Comparison of ENCODE assay signal across 1 cellular context in the genomic region with DNA sequence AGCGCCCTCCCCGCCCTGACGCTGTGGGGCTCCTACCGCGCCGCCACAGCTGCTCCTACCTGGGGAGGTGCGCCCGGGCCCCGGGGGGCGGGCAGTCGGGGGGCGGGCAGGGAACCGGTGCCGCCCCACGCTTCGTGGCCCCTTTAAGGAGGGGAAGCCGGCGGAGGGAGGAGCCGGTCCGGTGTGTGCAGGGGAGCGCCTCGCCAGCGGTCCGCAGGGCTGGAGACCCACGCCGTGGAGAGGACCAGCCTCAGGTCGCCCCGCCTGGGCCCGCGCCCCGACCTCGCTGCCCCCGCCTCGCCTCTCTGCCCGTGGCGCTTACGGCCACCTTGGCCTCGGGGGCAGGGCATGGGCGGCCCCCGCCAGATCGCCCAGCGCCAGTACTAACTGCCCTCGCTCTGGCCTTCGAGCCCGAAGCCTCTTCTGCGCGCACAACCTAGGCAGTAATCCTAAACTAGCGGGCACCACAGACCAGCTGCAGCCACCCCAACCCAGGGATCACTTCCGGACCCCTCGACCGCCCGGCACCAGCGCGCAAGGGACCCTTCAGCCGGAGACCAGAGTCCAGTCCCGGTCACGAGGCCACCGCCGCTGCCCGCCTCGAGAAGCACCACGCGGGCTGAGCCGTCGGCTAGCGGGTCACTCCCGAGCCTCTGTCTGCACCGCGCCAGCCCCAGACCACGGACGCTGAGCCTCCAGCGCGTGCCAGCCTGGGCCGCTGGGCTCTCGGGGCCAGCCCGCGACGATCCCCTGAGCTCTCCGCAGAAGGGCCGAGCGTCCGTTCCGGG.
TF ChIP-seq lines count a peak whose summit lies in the region.

A gene (plus strand): TSS at position 171 of the 788 bp plus-strand sequence. CDS start 689 bp downstream, outside the sequence.

TF ChIP-seq in IMR-90, 13 proteins besides CTCF, POLR2A, EP300 and RAD21 (continued from another document):
- TF ChIP-seq CHD1 (IDR thresholded peaks at IDR 0.05; ENCODE audit: low read depth, low read length): no peak
- TF ChIP-seq, protein P1, sequence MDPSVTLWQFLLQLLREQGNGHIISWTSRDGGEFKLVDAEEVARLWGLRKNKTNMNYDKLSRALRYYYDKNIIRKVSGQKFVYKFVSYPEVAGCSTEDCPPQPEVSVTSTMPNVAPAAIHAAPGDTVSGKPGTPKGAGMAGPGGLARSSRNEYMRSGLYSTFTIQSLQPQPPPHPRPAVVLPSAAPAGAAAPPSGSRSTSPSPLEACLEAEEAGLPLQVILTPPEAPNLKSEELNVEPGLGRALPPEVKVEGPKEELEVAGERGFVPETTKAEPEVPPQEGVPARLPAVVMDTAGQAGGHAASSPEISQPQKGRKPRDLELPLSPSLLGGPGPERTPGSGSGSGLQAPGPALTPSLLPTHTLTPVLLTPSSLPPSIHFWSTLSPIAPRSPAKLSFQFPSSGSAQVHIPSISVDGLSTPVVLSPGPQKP (IDR thresholded peaks at IDR 0.05; ENCODE audit: borderline replicate concordance, low read depth, low read length): no peak
- no peak for TF ChIP-seq SMC3 (IDR thresholded peaks at IDR 0.05; ENCODE audit: low read depth, low read length)
- no peak for TF ChIP-seq RFX5 (IDR thresholded peaks at IDR 0.05; ENCODE audit: low read depth, low read length)
- no peak for TF ChIP-seq NFE2L2 (IDR thresholded peaks at IDR 0.05; ENCODE audit: low read depth, low read length)
- TF ChIP-seq MAFK (IDR thresholded peaks at IDR 0.05; ENCODE audit: low read depth, low read length): no peak
- TF ChIP-seq FOS (IDR thresholded peaks at IDR 0.05; ENCODE audit: low read depth, low read length): no peak
- TF ChIP-seq BHLHE40 (IDR thresholded peaks at IDR 0.05; ENCODE audit: low read depth, low read length): no peak
